Comparison of ENCODE assay signal across 1 cellular context in the genomic region with DNA sequence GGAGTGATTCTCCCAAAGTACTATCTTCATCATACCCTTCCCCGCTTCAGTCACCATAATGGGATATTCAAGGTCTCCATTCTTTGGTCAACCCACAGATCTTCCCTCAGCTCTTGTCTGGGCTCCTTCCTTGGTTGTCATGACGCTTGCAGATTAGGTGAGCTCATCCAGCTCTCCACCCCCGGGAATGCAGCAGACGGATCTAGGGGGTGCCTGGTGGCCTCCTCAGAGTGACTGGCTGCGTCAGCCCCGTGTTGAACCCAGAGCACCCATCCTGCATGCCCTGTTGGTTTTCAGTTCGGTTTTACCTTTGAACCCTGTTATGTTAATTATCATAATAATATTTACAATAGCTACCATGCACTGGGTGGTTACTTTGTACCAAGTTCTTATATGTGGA.
TF ChIP-seq lines count a peak whose summit lies in the region.

No MANE protein-coding gene starts in this region.

TF ChIP-seq in IMR-90, 13 proteins besides CTCF, POLR2A, EP300 and RAD21:
- TF ChIP-seq SMC3 (IDR thresholded peaks at IDR 0.05; ENCODE audit: low read depth, low read length) (no peak), CHD1 (IDR thresholded peaks at IDR 0.05; ENCODE audit: low read depth, low read length) (no peak), RFX5 (IDR thresholded peaks at IDR 0.05; ENCODE audit: low read depth, low read length) (no peak), NFE2L2 (IDR thresholded peaks at IDR 0.05; ENCODE audit: low read depth, low read length) (no peak), MAZ (IDR thresholded peaks at IDR 0.05; ENCODE audit: borderline replicate concordance, low read depth, low read length) (no peak), CEBPB (IDR thresholded peaks at IDR 0.05; ENCODE audit: low read depth, low read length) (no peak), MAFK (IDR thresholded peaks at IDR 0.05; ENCODE audit: low read depth, low read length) (no peak), BHLHE40 (IDR thresholded peaks at IDR 0.05; ENCODE audit: low read depth, low read length) (no peak), RCOR1 (IDR thresholded peaks at IDR 0.05; ENCODE audit: insufficient replicate concordance, low read length) (no peak), MXI1 (IDR thresholded peaks at IDR 0.05; ENCODE audit: borderline replicate concordance, low read depth, low read length) (no peak), FOS (IDR thresholded peaks at IDR 0.05; ENCODE audit: low read depth, low read length) (no peak)
- TF ChIP-seq, protein P1, sequence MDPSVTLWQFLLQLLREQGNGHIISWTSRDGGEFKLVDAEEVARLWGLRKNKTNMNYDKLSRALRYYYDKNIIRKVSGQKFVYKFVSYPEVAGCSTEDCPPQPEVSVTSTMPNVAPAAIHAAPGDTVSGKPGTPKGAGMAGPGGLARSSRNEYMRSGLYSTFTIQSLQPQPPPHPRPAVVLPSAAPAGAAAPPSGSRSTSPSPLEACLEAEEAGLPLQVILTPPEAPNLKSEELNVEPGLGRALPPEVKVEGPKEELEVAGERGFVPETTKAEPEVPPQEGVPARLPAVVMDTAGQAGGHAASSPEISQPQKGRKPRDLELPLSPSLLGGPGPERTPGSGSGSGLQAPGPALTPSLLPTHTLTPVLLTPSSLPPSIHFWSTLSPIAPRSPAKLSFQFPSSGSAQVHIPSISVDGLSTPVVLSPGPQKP (IDR thresholded peaks at IDR 0.05; ENCODE audit: borderline replicate concordance, low read depth, low read length) = no peak
- TF ChIP-seq, protein P2, sequence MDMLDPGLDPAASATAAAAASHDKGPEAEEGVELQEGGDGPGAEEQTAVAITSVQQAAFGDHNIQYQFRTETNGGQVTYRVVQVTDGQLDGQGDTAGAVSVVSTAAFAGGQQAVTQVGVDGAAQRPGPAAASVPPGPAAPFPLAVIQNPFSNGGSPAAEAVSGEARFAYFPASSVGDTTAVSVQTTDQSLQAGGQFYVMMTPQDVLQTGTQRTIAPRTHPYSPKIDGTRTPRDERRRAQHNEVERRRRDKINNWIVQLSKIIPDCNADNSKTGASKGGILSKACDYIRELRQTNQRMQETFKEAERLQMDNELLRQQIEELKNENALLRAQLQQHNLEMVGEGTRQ (IDR thresholded peaks at IDR 0.05; ENCODE audit: low read depth, low read length) = no peak
